2 cellular contexts compared by ENCODE assay signal in genomic region chr3:45676248-45677044, GRCh38.
TF ChIP-seq lines count a peak whose summit lies in the region.

No MANE protein-coding gene starts in this region.

TF ChIP-seq in liver, 16 proteins besides CTCF, POLR2A, EP300 and RAD21:
- TF ChIP-seq EGR1 (IDR thresholded peaks at IDR 0.05; ENCODE audit: low read depth in 2 of 2), result no peak
- TF ChIP-seq FOXA2 (IDR thresholded peaks at IDR 0.05), result no peak
- no peak for TF ChIP-seq HNF4G (IDR thresholded peaks at IDR 0.05)
- no peak for TF ChIP-seq JUND (IDR thresholded peaks at IDR 0.05)
- TF ChIP-seq TAF1 (conservative IDR thresholded peaks at IDR 0.05), result no peak
- no peak for TF ChIP-seq NR2F2 (IDR thresholded peaks at IDR 0.05)
- no peak for TF ChIP-seq ZBTB33 (IDR thresholded peaks at IDR 0.05)
- TF ChIP-seq YY1 (IDR thresholded peaks at IDR 0.05), result no peak
- TF ChIP-seq RXRA (IDR thresholded peaks at IDR 0.05), result no peak
- TF ChIP-seq FOXA1 (IDR thresholded peaks at IDR 0.05), result no peak
- TF ChIP-seq, protein P1, sequence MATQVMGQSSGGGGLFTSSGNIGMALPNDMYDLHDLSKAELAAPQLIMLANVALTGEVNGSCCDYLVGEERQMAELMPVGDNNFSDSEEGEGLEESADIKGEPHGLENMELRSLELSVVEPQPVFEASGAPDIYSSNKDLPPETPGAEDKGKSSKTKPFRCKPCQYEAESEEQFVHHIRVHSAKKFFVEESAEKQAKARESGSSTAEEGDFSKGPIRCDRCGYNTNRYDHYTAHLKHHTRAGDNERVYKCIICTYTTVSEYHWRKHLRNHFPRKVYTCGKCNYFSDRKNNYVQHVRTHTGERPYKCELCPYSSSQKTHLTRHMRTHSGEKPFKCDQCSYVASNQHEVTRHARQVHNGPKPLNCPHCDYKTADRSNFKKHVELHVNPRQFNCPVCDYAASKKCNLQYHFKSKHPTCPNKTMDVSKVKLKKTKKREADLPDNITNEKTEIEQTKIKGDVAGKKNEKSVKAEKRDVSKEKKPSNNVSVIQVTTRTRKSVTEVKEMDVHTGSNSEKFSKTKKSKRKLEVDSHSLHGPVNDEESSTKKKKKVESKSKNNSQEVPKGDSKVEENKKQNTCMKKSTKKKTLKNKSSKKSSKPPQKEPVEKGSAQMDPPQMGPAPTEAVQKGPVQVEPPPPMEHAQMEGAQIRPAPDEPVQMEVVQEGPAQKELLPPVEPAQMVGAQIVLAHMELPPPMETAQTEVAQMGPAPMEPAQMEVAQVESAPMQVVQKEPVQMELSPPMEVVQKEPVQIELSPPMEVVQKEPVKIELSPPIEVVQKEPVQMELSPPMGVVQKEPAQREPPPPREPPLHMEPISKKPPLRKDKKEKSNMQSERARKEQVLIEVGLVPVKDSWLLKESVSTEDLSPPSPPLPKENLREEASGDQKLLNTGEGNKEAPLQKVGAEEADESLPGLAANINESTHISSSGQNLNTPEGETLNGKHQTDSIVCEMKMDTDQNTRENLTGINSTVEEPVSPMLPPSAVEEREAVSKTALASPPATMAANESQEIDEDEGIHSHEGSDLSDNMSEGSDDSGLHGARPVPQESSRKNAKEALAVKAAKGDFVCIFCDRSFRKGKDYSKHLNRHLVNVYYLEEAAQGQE (IDR thresholded peaks at IDR 0.05), result no peak
TF ChIP-seq in liver: peak in this region for 0.

TF ChIP-seq in HepG2, 621 proteins besides CTCF, POLR2A, EP300 and RAD21:
- no peak for TF ChIP-seq JARID2 (CRISPR knock-in tag; IDR thresholded peaks at IDR 0.05; ENCODE audit: insufficient replicate concordance)
- TF ChIP-seq PHF5A (CRISPR knock-in tag; IDR thresholded peaks at IDR 0.05; ENCODE audit: low read depth, unreplicated experiment), result no peak
- TF ChIP-seq ZNF235 (CRISPR knock-in tag; IDR thresholded peaks at IDR 0.05; ENCODE audit: borderline replicate concordance), result no peak
- TF ChIP-seq NCOA2 (CRISPR knock-in tag; IDR thresholded peaks at IDR 0.05), result no peak
- TF ChIP-seq GATAD2A (CRISPR knock-in tag; IDR thresholded peaks at IDR 0.05), result no peak
- TF ChIP-seq MED13 (CRISPR knock-in tag; IDR thresholded peaks at IDR 0.05), result no peak
- TF ChIP-seq ZNF446 (CRISPR knock-in tag; IDR thresholded peaks at IDR 0.05), result no peak
- no peak for TF ChIP-seq ZXDC (CRISPR knock-in tag; IDR thresholded peaks at IDR 0.05)
- TF ChIP-seq, protein P2, sequence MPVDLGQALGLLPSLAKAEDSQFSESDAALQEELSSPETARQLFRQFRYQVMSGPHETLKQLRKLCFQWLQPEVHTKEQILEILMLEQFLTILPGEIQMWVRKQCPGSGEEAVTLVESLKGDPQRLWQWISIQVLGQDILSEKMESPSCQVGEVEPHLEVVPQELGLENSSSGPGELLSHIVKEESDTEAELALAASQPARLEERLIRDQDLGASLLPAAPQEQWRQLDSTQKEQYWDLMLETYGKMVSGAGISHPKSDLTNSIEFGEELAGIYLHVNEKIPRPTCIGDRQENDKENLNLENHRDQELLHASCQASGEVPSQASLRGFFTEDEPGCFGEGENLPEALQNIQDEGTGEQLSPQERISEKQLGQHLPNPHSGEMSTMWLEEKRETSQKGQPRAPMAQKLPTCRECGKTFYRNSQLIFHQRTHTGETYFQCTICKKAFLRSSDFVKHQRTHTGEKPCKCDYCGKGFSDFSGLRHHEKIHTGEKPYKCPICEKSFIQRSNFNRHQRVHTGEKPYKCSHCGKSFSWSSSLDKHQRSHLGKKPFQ (CRISPR knock-in tag; IDR thresholded peaks at IDR 0.05; ENCODE audit: insufficient replicate concordance), result no peak
- no peak for TF ChIP-seq ATAD3A (CRISPR knock-in tag; IDR thresholded peaks at IDR 0.05)
